ENCODE assay signal across 8 cellular contexts in genomic region chr1:30719406-30720270, GRCh38. TPM values are rescaled to one million over a fixed set of nuclear protein-coding genes. Genes with fewer than 3 reads are reported as not detected.
A peak's percentile ranks its signal among the peaks of the same experiment; 100 is the strongest.
DNase-seq lines count a peak whose midpoint lies in the region; ATAC-seq and TF ChIP-seq lines count a peak whose summit lies in the region.

No MANE protein-coding gene starts in this region.

- peak overlapping the region; percentile 99 to 100 for H3K27ac ChIP-seq in breast epithelium

- H3K9me2 ChIP-seq in Loucy (replicated peaks; ENCODE audit: low read depth, low read length), result no peaks in the 10 kb centered on the region

- H3K4me1 ChIP-seq in Loucy (ENCODE audit: insufficient read depth, low read length, poor library complexity, severe bottlenecking) (peaks cover 8% of the 10 kb centered on the region), breast epithelium (no peaks in the 10 kb centered on the region)

- DNase-seq in EL (peak; percentile 69), breast epithelium (ENCODE audit: low spot score in 2 of 2) (no peak), midbrain (lab: John Stamatoyannopoulos, UW) (peak; percentile 90), NCI-H82 treated with DMSO at 0.1 percent for 48 hours (lab: John Stamatoyannopoulos, UW; ENCODE audit: unreplicated experiment) (no peak)
- DNase-seq in stimulated activated CD4-positive, alpha-beta T cell treated with anti-CD3 and anti-CD28 coated beads, Interleukin-12 subunit alpha, Interleukin-12 subunit beta, amount 100 ng/mL, for 4 hours, result no peak

- TF ChIP-seq CTCF in Loucy (conservative IDR thresholded peaks at IDR 0.05; ENCODE audit: low read length) (0 out of 2 replicates have a peak, but pooled peaks have one; percentile 16), breast epithelium (IDR thresholded peaks at IDR 0.05) (no peak)

- ATAC-seq in GM18511 (IDR thresholded peaks at IDR 0.05; ENCODE audit: unreplicated experiment) (no peak), HG02642 (IDR thresholded peaks at IDR 0.05; ENCODE audit: poor library complexity, unreplicated experiment) (no peak)

- no peaks in the 10 kb centered on the region for H3K27me3 ChIP-seq in Loucy (ENCODE audit: insufficient read depth, low read length, poor library complexity, severe bottlenecking)
- no peaks in the 10 kb centered on the region for H3K27me3 ChIP-seq in breast epithelium

- H3K9ac ChIP-seq in Loucy (ENCODE audit: low read depth, low read length, poor library complexity, severe bottlenecking), result peak overlapping the region; percentile 79

- H3K9me3 ChIP-seq in Loucy (ENCODE audit: insufficient read depth, low read depth, low read length) (peaks cover 8% of the 10 kb centered on the region; the same call in 1 of the 2 replicates), breast epithelium (no peaks in the 10 kb centered on the region)

- H3K36me3 ChIP-seq in Loucy (ENCODE audit: insufficient read depth, low read length) (no peaks in the 10 kb centered on the region), breast epithelium (no peaks in the 10 kb centered on the region)

- H4K20me1 ChIP-seq in Loucy (ENCODE audit: insufficient read depth, low read length, poor library complexity, severe bottlenecking), result no peaks in the 10 kb centered on the region

- no peak for TF ChIP-seq POLR2A in breast epithelium (IDR thresholded peaks at IDR 0.05)

- peak overlapping the region; percentile 95 for H3K4me3 ChIP-seq in Loucy (ENCODE audit: low read length, poor library complexity, severe bottlenecking)
- peak overlapping the region; percentile 30 to 78 (median 68) for H3K4me3 ChIP-seq in breast epithelium

- peak overlapping the region; percentile 96 for H3K4me2 ChIP-seq in Loucy (ENCODE audit: low read depth, low read length, poor library complexity, severe bottlenecking)

- H3K79me2 ChIP-seq in Loucy (ENCODE audit: insufficient read depth, low read length), result no peaks in the 10 kb centered on the region

- no peaks in the 10 kb centered on the region for H3F3A ChIP-seq in Loucy (ENCODE audit: low read depth)

- intact Hi-C loops in breast epithelium (cut with DNase I; ENCODE audit: low total_unique reads), result loop anchor here (5.0 kb wide), 1 partner anchor 48 kb away; no protein-coding TSS in a partner anchor

- no peak overlapping the region for H2AFZ ChIP-seq in Loucy (ENCODE audit: low read length)

RNA-seq across cellular contexts. Expression of gene MATN1, which starts 3.7 kb away (rescaled TPM):
- not detected for total RNA-seq in breast epithelium

RNA-seq across cellular contexts. Expression of gene LAPTM5, which starts 37.9 kb away (rescaled TPM):
- 100 to 1,000 TPM in 1 of 3 donors, 10 to 100 TPM in 2; 41.3 to 130 (median 70.1) TPM for total RNA-seq in breast epithelium

Comparison
In these comparisons a context has a peak if more than half of its experiments do, and no peak if none do; other contexts are left out.
1. DNase-seq: peak in EL (single experiment) and midbrain (single experiment); none in breast epithelium (0 of 2), NCI-H82 treated with DMSO at 0.1 percent for 48 hours (single experiment) and stimulated activated CD4-positive, alpha-beta T cell treated with anti-CD3 and anti-CD28 coated beads, Interleukin-12 subunit alpha, Interleukin-12 subunit beta, amount 100 ng/mL, for 4 hours (single experiment).